19 cellular contexts compared by ENCODE assay signal in the genomic region with DNA sequence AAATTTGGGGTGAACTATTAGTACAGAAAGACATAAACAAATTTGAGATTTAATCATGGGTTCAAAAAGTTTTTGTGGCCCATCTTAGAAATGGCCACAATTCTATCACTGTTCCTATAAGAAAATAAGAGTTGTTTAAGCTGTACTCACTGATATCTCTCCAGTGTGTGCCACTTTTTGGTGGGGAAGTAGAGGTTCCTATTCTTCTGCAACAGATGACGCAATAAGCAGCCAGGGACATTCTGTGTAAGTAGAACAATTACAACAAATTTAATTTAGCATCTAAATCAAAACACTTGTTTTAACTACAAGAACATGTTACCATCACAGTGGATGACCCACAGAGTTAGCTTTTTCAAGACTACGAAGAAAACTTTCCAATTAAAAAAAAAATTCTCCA.
"Had no signal": no experiment of that assay in that cellular context is flagged by ENCODE, and none has a peak within 500 bp of the region (broad histone marks: within the 10 kb centered on the region; RNA-seq: fewer than 3 reads in every experiment).

No MANE protein-coding gene starts in this region.

- ATAC-seq: heart right ventricle; stimulated activated naive B cell treated with anti-CD40 and anti-IgM and Interleukin-4, amounts not matched to agents 10 μg/mL and 1 μg/mL and 100 μg/mL, for 72 hours had no signal

- DNase-seq: activated CD4-positive, alpha-beta T cell treated with anti-CD3 and anti-CD28 coated beads, Interleukin-2, amount 50 U/mL, for 1 hour; activated CD4-positive, CD25-positive, alpha-beta regulatory T cell treated with anti-CD3 and anti-CD28 coated beads, Interleukin-2, amount 50 U/mL, for 72 hours; activated CD8-positive, alpha-beta memory T cell treated with anti-CD3 and anti-CD28 coated beads, Interleukin-2, amount 50 U/mL, for 48 hours; activated effector memory CD4-positive, alpha-beta T cell treated with Interleukin-2 at 50 U/mL for 16 hours; activated naive CD4-positive, alpha-beta T cell treated with anti-CD3 and anti-CD28 coated beads, Interleukin-2, amount 50 U/mL, for 16 hours; activated T-cell treated with anti-CD3 and anti-CD28 coated beads, Interleukin-2, amount 50 U/mL, for 48 hours; aorta; brain microvascular endothelial cell; cortex of kidney; effector CD8-positive, alpha-beta T cell; heart right ventricle; immature natural killer cell; kidney glomerular epithelial cell; left ventricle myocardium inferior; mammary epithelial cell; midbrain; spleen; stimulated activated naive B cell treated with anti-CD40 and anti-IgM and Interleukin-4, amounts not matched to agents 10 μg/mL and 1 μg/mL and 100 μg/mL, for 72 hours had no signal

- H3K36me3 ChIP-seq: brain microvascular endothelial cell, left ventricle myocardium inferior had no signal

- H3K4me1 ChIP-seq: left ventricle myocardium inferior had no signal

- H3K27ac ChIP-seq: brain microvascular endothelial cell, heart right ventricle, left ventricle myocardium inferior had no signal

- H3K27me3 ChIP-seq: brain microvascular endothelial cell, esophagus muscularis mucosa, heart right ventricle, spleen had no signal

- H3K9me3 ChIP-seq: esophagus muscularis mucosa, heart right ventricle, left ventricle myocardium inferior, spleen had no signal

- H3K4me3 ChIP-seq: esophagus muscularis mucosa, heart right ventricle, left ventricle myocardium inferior, spleen had no signal
